ENCODE assay signal across 24 cellular contexts in the genomic region with DNA sequence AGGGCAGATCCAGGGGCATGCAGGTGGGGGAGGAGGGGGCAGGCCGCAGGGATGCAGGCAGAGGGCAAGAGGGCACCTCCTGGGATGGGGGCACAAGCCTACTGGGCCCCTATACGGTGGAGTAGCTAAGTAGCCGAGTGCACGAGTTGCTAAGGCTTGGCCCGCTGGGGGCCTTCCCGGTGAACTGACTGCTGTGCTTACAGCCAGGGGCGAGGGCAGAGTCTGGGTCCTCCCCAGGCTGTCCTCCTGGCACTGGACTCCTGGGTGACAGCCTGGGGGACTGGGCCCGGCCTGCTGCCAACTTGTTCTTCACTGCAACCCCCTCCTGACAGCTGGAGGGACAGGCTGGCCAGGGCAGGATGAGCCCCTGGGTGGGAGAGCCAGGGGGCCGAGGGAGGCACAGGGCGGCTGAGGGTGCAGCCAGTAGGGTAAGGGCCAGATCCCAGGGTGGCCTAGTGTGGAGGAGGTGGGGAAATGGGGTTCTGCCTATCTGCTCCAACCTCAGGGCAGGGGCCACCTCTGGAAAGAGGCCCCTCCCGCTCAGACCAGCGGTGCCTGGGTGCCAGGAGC. TPM values are rescaled to one million over a fixed set of nuclear protein-coding genes. Genes with fewer than 3 reads are reported as not detected.
DNase-seq lines count a peak whose midpoint lies in the region; ATAC-seq and TF ChIP-seq lines count a peak whose summit lies in the region.
"Had no signal": no experiment of that assay in that cellular context is flagged by ENCODE, and none has a peak within 500 bp of the region (broad histone marks: within the 10 kb centered on the region; RNA-seq: fewer than 3 reads in every experiment).

No MANE protein-coding gene starts in this region.

- ATAC-seq in Right ventricle myocardium superior (ENCODE audit: poor library complexity) (no peak), left ventricle myocardium superior (no peak), right cardiac atrium (no peak), psoas muscle (no peak)
- no peak for ATAC-seq in CD8-positive, alpha-beta T cell
- ATAC-seq: activated CD8-positive, alpha-beta T cell treated with anti-CD3 and anti-CD28 coated beads for 36 hours had no signal

- intact Hi-C loops in Right ventricle myocardium superior (cut with DNase I) (no loop called here), left ventricle myocardium superior (cut with micrococcal nuclease) (no loop called here), right cardiac atrium (cut with DNase I) (no loop called here), psoas muscle (cut with DNase I) (no loop called here), uterus (cut with DNase I; ENCODE audit: low total_unique reads) (no loop called here)
- intact Hi-C loops in CD8-positive, alpha-beta T cell (cut with DNase I, micrococcal nuclease): no loop called here

- 59% methylated on average over 12 of the region's 12 CpGs for WGBS in right cardiac atrium
- 70 to 73% (median 70%) methylated on average over 12 of the region's 12 CpGs for WGBS in psoas muscle, 3 donors

- peaks cover 25% of the 10 kb centered on the region for H3K27me3 Mint-ChIP-seq in CD8-positive, alpha-beta T cell (ENCODE audit: low read depth)
- peaks cover 29 to 32% of the 10 kb centered on the region in 2 donors for H3K27me3 Mint-ChIP-seq in CD8-positive, alpha-beta memory T cell

- no peaks in the 10 kb centered on the region for H3K9me3 Mint-ChIP-seq in CD8-positive, alpha-beta T cell
- peaks cover 0 to 2% (median 0%) of the 10 kb centered on the region in 5 donors for H3K9me3 Mint-ChIP-seq in CD8-positive, alpha-beta memory T cell
- H3K9me3 Mint-ChIP-seq: activated CD8-positive, alpha-beta T cell treated with anti-CD3 and anti-CD28 coated beads for 36 hours had no signal

- H3K4me3 ChIP-seq in right cardiac atrium (ENCODE audit: low read length) (no peak overlapping the region), psoas muscle (peak overlapping the region; percentile 70), uterus (no peak overlapping the region), H7 (ENCODE audit: insufficient read depth, low read depth, low read length) (no peak overlapping the region)
- H3K4me3 ChIP-seq in CD8-positive, alpha-beta T cell (ENCODE audit: low read depth, low read length): no peak overlapping the region
- no peak overlapping the region for H3K4me3 ChIP-seq in CD8-positive, alpha-beta memory T cell (ENCODE audit: low read length)

- POLR2A ChIA-PET in CD8-positive, alpha-beta T cell (lab: Charles Lee): no interaction called here
- POLR2A ChIA-PET in CD8-positive, alpha-beta memory T cell (lab: Charles Lee): no interaction called here

- peak; percentile 40 for DNase-seq in Right ventricle myocardium superior
- no peak for DNase-seq in left ventricle myocardium superior
- peak in 1 of 3 donors; percentile 51 for DNase-seq in right cardiac atrium
- peak in 1 of 2 donors; percentile 21 for DNase-seq in psoas muscle
- DNase-seq in uterus: no peak
- no peak for DNase-seq in H7
- DNase-seq in CD8-positive, alpha-beta T cell: no peak
- no peak for DNase-seq in CD8-positive, alpha-beta memory T cell
- DNase-seq: activated CD8-positive, alpha-beta T cell treated with anti-CD3 and anti-CD28 coated beads for 36 hours; activated gamma-delta T cell; AML-193; DMS79; effector CD4-positive, alpha-beta T cell; foreskin fibroblast; GF-D8; naive B cell; NCI-H1105 treated with DMSO at 0.1 percent for 48 hours; NCI-H2029; NCI-H69; retina; stimulated activated naive CD4-positive, alpha-beta T cell treated with Interleukin-2 at 50 U/mL for 16 hours; tibial artery had no signal

- peaks cover 15% of the 10 kb centered on the region for H3K4me1 Mint-ChIP-seq in CD8-positive, alpha-beta T cell (ENCODE audit: low read depth)
- H3K4me1 Mint-ChIP-seq in CD8-positive, alpha-beta memory T cell: peaks cover 0 to 18% (median 11%) of the 10 kb centered on the region in 3 donors

- H3K27ac ChIP-seq in right cardiac atrium (ENCODE audit: low read length) (peak overlapping the region; percentile 76), psoas muscle (peak overlapping the region; percentile 76), uterus (peak overlapping the region; percentile 47 to 64)
- H3K27ac ChIP-seq in CD8-positive, alpha-beta T cell (ENCODE audit: low read depth, low read length): no peak overlapping the region
- no peak overlapping the region for H3K27ac ChIP-seq in CD8-positive, alpha-beta memory T cell (ENCODE audit: low read depth, low read length)
- H3K27ac ChIP-seq: tibial artery had no signal

- H3K27me3 ChIP-seq in right cardiac atrium (ENCODE audit: control insufficient read depth, insufficient read depth) (no peaks in the 10 kb centered on the region), psoas muscle (ENCODE audit: insufficient read depth in 3 of 3, low read length in 2 of 3) (peaks cover 0 to 58% (median 8%) of the 10 kb centered on the region in 3 donors), uterus (peaks cover 0 to 3% of the 10 kb centered on the region in 2 donors), H7 (ENCODE audit: control insufficient read depth, insufficient read depth, low read length) (no peaks in the 10 kb centered on the region)
- H3K27me3 ChIP-seq in CD8-positive, alpha-beta T cell (ENCODE audit: insufficient read depth, low read length): peaks cover 35% of the 10 kb centered on the region
- H3K27me3 ChIP-seq in CD8-positive, alpha-beta memory T cell (ENCODE audit: insufficient read depth, low read length, poor library complexity, severe bottlenecking): peaks cover 37% of the 10 kb centered on the region

- TF ChIP-seq CTCF in psoas muscle (IDR thresholded peaks at IDR 0.05) (no peak), uterus (IDR thresholded peaks at IDR 0.05) (no peak)
- no peak for TF ChIP-seq CTCF in CD8-positive, alpha-beta T cell (IDR thresholded peaks at IDR 0.05)

- H3K4me1 ChIP-seq in right cardiac atrium (ENCODE audit: control insufficient read depth, insufficient read depth, low read length) (no peaks in the 10 kb centered on the region), psoas muscle (no peaks in the 10 kb centered on the region), uterus (peaks cover 0 to 5% of the 10 kb centered on the region in 2 donors)
- peaks cover 33% of the 10 kb centered on the region for H3K4me1 ChIP-seq in CD8-positive, alpha-beta T cell (ENCODE audit: insufficient read depth, low read length)
- peaks cover 7% of the 10 kb centered on the region for H3K4me1 ChIP-seq in CD8-positive, alpha-beta memory T cell (ENCODE audit: insufficient read depth, low read length)

- CTCF ChIA-PET in CD8-positive, alpha-beta T cell (lab: Charles Lee): interaction anchor here (1.3 to 2.7 kb wide), 2 partner anchors 11 kb away, joined by 7 read pairs; no protein-coding TSS in a partner anchor
- CTCF ChIA-PET in CD8-positive, alpha-beta memory T cell (lab: Charles Lee): no interaction called here

- H3K36me3 ChIP-seq in psoas muscle (ENCODE audit: insufficient read depth in 1 of 2, low read depth in 1 of 2) (no peaks in the 10 kb centered on the region), uterus (no peaks in the 10 kb centered on the region), H7 (replicated peaks; ENCODE audit: control insufficient read depth, insufficient read depth, low read length) (no peaks in the 10 kb centered on the region)
- H3K36me3 ChIP-seq in CD8-positive, alpha-beta T cell (ENCODE audit: insufficient read depth, low read length): no peaks in the 10 kb centered on the region
- no peaks in the 10 kb centered on the region for H3K36me3 ChIP-seq in CD8-positive, alpha-beta memory T cell (ENCODE audit: insufficient read depth, low read length)

- no peaks in the 10 kb centered on the region for H3K36me3 Mint-ChIP-seq in CD8-positive, alpha-beta T cell
- H3K36me3 Mint-ChIP-seq in CD8-positive, alpha-beta memory T cell: no peaks in the 10 kb centered on the region
- H3K36me3 Mint-ChIP-seq: naive B cell had no signal

- no peak overlapping the region for H3K27ac Mint-ChIP-seq in CD8-positive, alpha-beta T cell
- H3K27ac Mint-ChIP-seq in CD8-positive, alpha-beta memory T cell: no peak overlapping the region
- H3K27ac Mint-ChIP-seq: activated CD8-positive, alpha-beta T cell treated with anti-CD3 and anti-CD28 coated beads for 36 hours; naive B cell had no signal

- H3K4me3 Mint-ChIP-seq in CD8-positive, alpha-beta T cell: no peak overlapping the region
- H3K4me3 Mint-ChIP-seq in CD8-positive, alpha-beta memory T cell: no peak overlapping the region
- H3K4me3 Mint-ChIP-seq: activated CD8-positive, alpha-beta T cell treated with anti-CD3 and anti-CD28 coated beads for 36 hours; naive B cell had no signal

- TF ChIP-seq POLR2A in uterus (IDR thresholded peaks at IDR 0.05): no peak

- H3K9me3 ChIP-seq in right cardiac atrium (ENCODE audit: control insufficient read depth, low read length) (no peaks in the 10 kb centered on the region), psoas muscle (no peaks in the 10 kb centered on the region), uterus (no peaks in the 10 kb centered on the region)
- no peaks in the 10 kb centered on the region for H3K9me3 ChIP-seq in CD8-positive, alpha-beta T cell (ENCODE audit: low read length)
- no peaks in the 10 kb centered on the region for H3K9me3 ChIP-seq in CD8-positive, alpha-beta memory T cell (ENCODE audit: low read length)
- H3K9me3 ChIP-seq: tibial artery had no signal

RNA-seq across cellular contexts. Expression of gene EGFL7, which starts 1.7 kb away (rescaled TPM):
- total RNA-seq in Right ventricle myocardium superior (61.5 TPM), left ventricle myocardium superior (63.8 TPM), right cardiac atrium (100 to 1,000 TPM in 1 of 4 donors, 10 to 100 TPM in 3; 73.3 to 148 (median 83.0) TPM), psoas muscle (10 to 100 TPM; 47.0 to 55.3 (median 48.8) TPM), uterus (1,000 to 10,000 TPM in 1 of 4 donors, 100 to 1,000 TPM in 3; 119 to 1,791 (median 307) TPM)
- polyA plus RNA-seq in right cardiac atrium (113 TPM), psoas muscle (10 to 100 TPM; 34.7 to 73.4 (median 48.4) TPM)
- 68.5 and 87.3 TPM in 2 replicates for total RNA-seq in H7 (2014; rRNA removed; shearing (Covaris generic))
- total RNA-seq in CD8-positive, alpha-beta T cell: not detected
- under 1 TPM; 0.61 to 0.95 TPM for total RNA-seq in CD8-positive, alpha-beta memory T cell
- 0.40 TPM for polyA plus RNA-seq in CD8-positive, alpha-beta memory T cell
- total RNA-seq: OCI-LY7 had no signal

RNA-seq across cellular contexts. Expression of gene AGPAT2, which starts 26.2 kb away (rescaled TPM):
- total RNA-seq in Right ventricle myocardium superior (48.6 TPM), left ventricle myocardium superior (53.8 TPM), right cardiac atrium (10 to 100 TPM; 63.0 to 92.0 (median 70.2) TPM), psoas muscle (10 to 100 TPM; 15.5 to 46.3 (median 31.5) TPM), uterus (10 to 100 TPM; 22.7 to 45.1 (median 38.6) TPM)
- polyA plus RNA-seq in right cardiac atrium (149 TPM), psoas muscle (10 to 100 TPM; 25.9 to 66.5 (median 46.8) TPM)
- total RNA-seq in H7 (2014; rRNA removed; shearing (Covaris generic)): 41.1 and 54.7 TPM in 2 replicates
- total RNA-seq in CD8-positive, alpha-beta T cell: 1 to 10 TPM; 4.7 TPM
- 10 to 100 TPM; 17.4 to 18.4 TPM for total RNA-seq in CD8-positive, alpha-beta memory T cell
- polyA plus RNA-seq in CD8-positive, alpha-beta memory T cell: 32.5 TPM

RNA-seq across cellular contexts. Expression of gene DIPK1B, which starts 51.3 kb away (rescaled TPM):
- total RNA-seq in Right ventricle myocardium superior (15.1 TPM), left ventricle myocardium superior (22.3 TPM), right cardiac atrium (10 to 100 TPM; 34.2 to 40.8 (median 36.4) TPM), psoas muscle (1 to 10 TPM; 1.4 to 2.7 (median 2.3) TPM), uterus (10 to 100 TPM in 3 of 4 donors, 1 to 10 TPM in 1; 3.2 to 26.3 (median 21.0) TPM)
- polyA plus RNA-seq in right cardiac atrium (42.7 TPM), psoas muscle (1 to 10 TPM; 2.2 to 5.3 (median 3.5) TPM)
- total RNA-seq in H7 (2014; rRNA removed; shearing (Covaris generic)): 57.0 and 75.7 TPM in 2 replicates
- under 1 TPM; 0.22 to 0.62 TPM for total RNA-seq in CD8-positive, alpha-beta T cell
- not detected for total RNA-seq in CD8-positive, alpha-beta memory T cell
- polyA plus RNA-seq in CD8-positive, alpha-beta memory T cell: not detected
- total RNA-seq: osteoblast had no signal

Comparison
In these comparisons a context has a peak if more than half of its experiments do, and no peak if none do; other contexts are left out.
1. H3K27ac ChIP-seq: peak in right cardiac atrium (single experiment), psoas muscle (single experiment) and uterus (2 of 2); none in CD8-positive, alpha-beta T cell (single experiment) and CD8-positive, alpha-beta memory T cell (single experiment).
2. RNA of gene EGFL7, which starts 1.7 kb away (total RNA-seq): 119 to 1,791 TPM in uterus, 68.5 to 87.3 TPM in H7, 73.3 to 148 TPM in right cardiac atrium, 63.8 TPM in left ventricle myocardium superior (single experiment), 61.5 TPM in Right ventricle myocardium superior (single experiment) and 47.0 to 55.3 TPM in psoas muscle; 0.61 to 0.95 TPM in CD8-positive, alpha-beta memory T cell and not detected in CD8-positive, alpha-beta T cell; every median in the first group is over 10 times any median in the second.